In genomic region chr11:8339592-8340022, GRCh38 we compare ENCODE assay signal across 28 cellular contexts.
"Had no signal": no experiment of that assay in that cellular context is flagged by ENCODE, and none has a peak within 500 bp of the region (broad histone marks: within the 10 kb centered on the region; RNA-seq: fewer than 3 reads in every experiment).

No MANE protein-coding gene starts in this region.

- H3K9me3 ChIP-seq: body of pancreas, esophagus muscularis mucosa, gastrocnemius medialis, left lung, sigmoid colon, transverse colon, vagina had no signal

- FAIRE-seq: endothelial cell of umbilical vein had no signal

- H3K4me1 ChIP-seq: body of pancreas, esophagus muscularis mucosa, gastrocnemius medialis, left lung, sigmoid colon, transverse colon, vagina had no signal

- DNase-seq: activated CD4-positive, alpha-beta T cell treated with anti-CD3 and anti-CD28 coated beads, Interleukin-2, amount 50 U/mL, for 1 hour; activated CD4-positive, CD25-positive, alpha-beta regulatory T cell treated with anti-CD3 and anti-CD28 coated beads, Interleukin-2, amount 50 U/mL, for 72 hours; activated CD8-positive, alpha-beta T cell treated with anti-CD3 and anti-CD28 coated beads, Interleukin-2, amount 10 ng/mL, durations not matched to agents 7 days and 5 days; activated gamma-delta T cell; activated naive CD4-positive, alpha-beta T cell treated with anti-CD3 and anti-CD28 coated beads, Interleukin-2, amount 50 U/mL, for 16 hours; anterior cingulate cortex; body of pancreas; caudate nucleus; effector CD8-positive, alpha-beta T cell; gastrocnemius medialis; hippocampal formation; naive thymus-derived CD8-positive, alpha-beta T cell; retina; sigmoid colon; stimulated activated CD4-positive, alpha-beta T cell treated with anti-CD3 and anti-CD28 coated beads, Interleukin-2, amount 100 ng/mL, for 48 hours; stimulated activated CD8-positive, alpha-beta memory T cell treated with anti-CD3 and anti-CD28 coated beads, Interleukin-4, amount 100 ng/mL, for 48 hours; stimulated activated naive B cell treated with anti-CD40 and anti-IgM and Interleukin-4, amounts not matched to agents 10 μg/mL and 1 μg/mL and 100 μg/mL, for 72 hours; T-helper 2 cell; transverse colon had no signal

- H3K27me3 ChIP-seq: body of pancreas, esophagus muscularis mucosa, gastrocnemius medialis, neural progenitor cell, sigmoid colon, vagina had no signal

- H3K36me3 Mint-ChIP-seq: naive thymus-derived CD8-positive, alpha-beta T cell; neural progenitor cell had no signal

- ATAC-seq: activated CD8-positive, alpha-beta T cell treated with anti-CD3 and anti-CD28 coated beads, Interleukin-2, amount 10 ng/mL, durations not matched to agents 7 days and 5 days; body of pancreas; gastrocnemius medialis; left lung; naive thymus-derived CD8-positive, alpha-beta T cell; stimulated activated naive B cell treated with anti-CD40 and anti-IgM and Interleukin-4, amounts not matched to agents 10 μg/mL and 1 μg/mL and 100 μg/mL, for 72 hours had no signal

- H3K9me3 Mint-ChIP-seq: activated T-helper 1 cell treated with anti-CD3 and anti-CD28 coated beads, Interleukin-12 subunit alpha, Interleukin-12 subunit beta, Interleukin-2, Interleukin-4 antibody, amounts not matched to agents 30 ng/mL and 10 ng/mL and 1 ng/mL, durations not matched to agents 14 hours and 24 hours and 36 hours; dendritic cell treated with granulocyte-macrophage colony-stimulating factor and Interleukin-4, amounts not matched to agents 40 ng/mL and 50 ng/mL, for 4 days; naive thymus-derived CD8-positive, alpha-beta T cell; neural progenitor cell had no signal

- H3K27ac Mint-ChIP-seq: activated CD8-positive, alpha-beta T cell treated with anti-CD3 and anti-CD28 coated beads, Interleukin-2, amount 10 ng/mL, durations not matched to agents 7 days and 5 days; activated T-helper 1 cell treated with anti-CD3 and anti-CD28 coated beads, Interleukin-12 subunit alpha, Interleukin-12 subunit beta, Interleukin-2, Interleukin-4 antibody, amounts not matched to agents 30 ng/mL and 10 ng/mL and 1 ng/mL, durations not matched to agents 14 hours and 24 hours and 36 hours; dendritic cell treated with granulocyte-macrophage colony-stimulating factor and Interleukin-4, amounts not matched to agents 40 ng/mL and 50 ng/mL, for 4 days; naive thymus-derived CD8-positive, alpha-beta T cell; neural progenitor cell; stimulated activated naive B cell treated with anti-CD40 and anti-IgM and Interleukin-4, amounts not matched to agents 10 μg/mL and 1 μg/mL and 100 μg/mL, for 72 hours had no signal

- H3K36me3 ChIP-seq: esophagus muscularis mucosa, gastrocnemius medialis, left lung, neural progenitor cell, sigmoid colon, transverse colon, vagina had no signal

- H3K4me3 Mint-ChIP-seq: activated CD8-positive, alpha-beta T cell treated with anti-CD3 and anti-CD28 coated beads, Interleukin-2, amount 10 ng/mL, durations not matched to agents 7 days and 5 days; activated T-helper 1 cell treated with anti-CD3 and anti-CD28 coated beads, Interleukin-12 subunit alpha, Interleukin-12 subunit beta, Interleukin-2, Interleukin-4 antibody, amounts not matched to agents 30 ng/mL and 10 ng/mL and 1 ng/mL, durations not matched to agents 14 hours and 24 hours and 36 hours; dendritic cell treated with granulocyte-macrophage colony-stimulating factor and Interleukin-4, amounts not matched to agents 40 ng/mL and 50 ng/mL, for 4 days; naive thymus-derived CD8-positive, alpha-beta T cell; stimulated activated naive B cell treated with anti-CD40 and anti-IgM and Interleukin-4, amounts not matched to agents 10 μg/mL and 1 μg/mL and 100 μg/mL, for 72 hours had no signal

- H3K27ac ChIP-seq: body of pancreas, esophagus muscularis mucosa, gastrocnemius medialis, left lung, neural progenitor cell, sigmoid colon, transverse colon, vagina had no signal

- H3K4me3 ChIP-seq: body of pancreas, esophagus muscularis mucosa, gastrocnemius medialis, left lung, lung, neural progenitor cell, sigmoid colon, smooth muscle cell, transverse colon, vagina had no signal

- H3K9ac ChIP-seq: neural progenitor cell had no signal
